26 cellular contexts compared by ENCODE assay signal in the genomic region with DNA sequence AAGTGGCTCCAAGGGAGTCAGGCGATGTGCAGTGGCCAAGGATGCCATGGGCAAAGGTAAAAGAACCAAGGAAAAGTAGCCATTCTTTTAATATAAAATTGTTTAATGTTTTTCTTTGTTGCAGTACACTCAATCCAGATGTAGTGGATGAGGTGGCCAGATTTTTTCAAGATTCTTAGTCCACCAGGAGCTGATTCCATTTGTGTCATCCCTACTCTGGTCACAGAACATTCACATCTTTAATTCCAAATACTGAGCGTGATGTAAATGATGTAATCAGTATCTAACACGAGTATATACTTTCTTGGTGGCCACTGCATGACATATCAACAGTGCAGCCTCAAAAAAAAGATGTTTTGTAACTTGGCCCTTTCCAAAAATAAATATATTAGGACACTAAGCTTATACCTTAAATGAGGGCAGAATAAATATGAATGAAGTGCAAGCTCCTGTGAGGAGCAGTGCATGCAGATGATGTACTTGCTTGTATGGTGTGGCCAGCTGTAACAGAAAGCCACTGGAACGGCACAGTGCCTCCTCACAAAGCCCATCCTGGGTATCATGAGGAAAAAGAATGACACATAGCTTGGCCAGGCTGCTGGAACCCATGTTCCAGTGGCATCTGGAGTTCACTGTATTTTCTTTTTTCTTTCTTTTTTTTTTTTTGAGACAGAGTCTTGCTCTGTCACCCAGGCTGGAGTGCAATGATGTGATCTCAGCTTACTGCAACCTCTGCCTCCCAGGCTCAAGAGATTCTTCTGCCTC. TPM values are rescaled to one million over a fixed set of nuclear protein-coding genes. Genes with fewer than 3 reads are reported as not detected.
A peak's percentile ranks its signal among the peaks of the same experiment; 100 is the strongest.
DNase-seq lines count a peak whose midpoint lies in the region; ATAC-seq and TF ChIP-seq lines count a peak whose summit lies in the region.
"Had no signal": no experiment of that assay in that cellular context is flagged by ENCODE, and none has a peak within 500 bp of the region (broad histone marks: within the 10 kb centered on the region; RNA-seq: fewer than 3 reads in every experiment).

No MANE protein-coding gene starts in this region.

- H3K27me3 ChIP-seq in OCI-LY3 (ENCODE audit: low read depth, low read length) (no peaks in the 10 kb centered on the region), esophagus muscularis mucosa (no peaks in the 10 kb centered on the region), skeletal muscle tissue (ENCODE audit: control insufficient read depth in 3 of 3, insufficient read depth in 3 of 3, low read length in 3 of 3) (no peaks in the 10 kb centered on the region), lower lobe of right lung (ENCODE audit: low read depth) (no peaks in the 10 kb centered on the region)
- H3K27me3 ChIP-seq: adrenal gland, thyroid gland had no signal

- intact Hi-C loops in esophagus muscularis mucosa (cut with DNase I), result no loop called here
- intact Hi-C loops in lower lobe of right lung (cut with DNase I), result no loop called here

- no peak overlapping the region for H2AFZ ChIP-seq in OCI-LY3 (ENCODE audit: low read depth, low read length)

- H3K4me1 ChIP-seq in OCI-LY3 (ENCODE audit: low read length), result peaks cover 43% of the 10 kb centered on the region
- H3K4me1 ChIP-seq in esophagus muscularis mucosa, result peaks cover 19 to 32% (median 24%) of the 10 kb centered on the region in 4 donors
- H3K4me1 ChIP-seq in skeletal muscle tissue (ENCODE audit: control insufficient read depth in 3 of 3, insufficient read depth in 3 of 3, low read length in 3 of 3), result peaks cover 25 to 40% (median 36%) of the 10 kb centered on the region in 3 donors
- no peaks in the 10 kb centered on the region for H3K4me1 ChIP-seq in lower lobe of right lung
- H3K4me1 ChIP-seq: prostate gland had no signal

- H3K27ac ChIP-seq in OCI-LY3 (ENCODE audit: low read length) (no peak overlapping the region), esophagus muscularis mucosa (replicated peaks in 1 of 4) (peak overlapping the region; percentile 30 to 60 (median 43)), skeletal muscle tissue (ENCODE audit: low read depth, low read length) (peak overlapping the region; percentile 17), lower lobe of right lung (no peak overlapping the region)
- H3K27ac ChIP-seq: prostate gland, thyroid gland had no signal

- no peaks in the 10 kb centered on the region for H3K79me2 ChIP-seq in OCI-LY3 (ENCODE audit: low read length)

- DNase-seq in AG08395 (ENCODE audit: low spot score), result peak; percentile 28
- no peak for DNase-seq in esophagus muscularis mucosa (ENCODE audit: extremely low spot score)
- no peak for DNase-seq in NCI-H82 (lab: John Stamatoyannopoulos, UW)
- DNase-seq in effector CD4-positive, alpha-beta T cell, result no peak
- no peak for DNase-seq in lower lobe of right lung
- DNase-seq: activated CD8-positive, alpha-beta memory T cell treated with anti-CD3 and anti-CD28 coated beads, Interleukin-2, amount 10 ng/mL, durations not matched to agents 7 days and 5 days; activated naive CD4-positive, alpha-beta T cell treated with Interleukin-2 at 50 U/mL for 16 hours; activated T-cell treated with anti-CD3 and anti-CD28 coated beads, Interleukin-2, amount 50 U/mL, for 48 hours; DMS 273 treated with DMSO at 0.1 percent for 48 hours; EL; H9; Kasumi-1; naive thymus-derived CD8-positive, alpha-beta T cell; NCI-H1417; NCI-H2081; NCI-H524 treated with DMSO at 0.1 percent for 48 hours; stimulated activated naive CD4-positive, alpha-beta T cell; T-helper 1 cell; thyroid gland had no signal

- H4K20me1 ChIP-seq in OCI-LY3 (ENCODE audit: insufficient read depth, low read length), result no peaks in the 10 kb centered on the region

- H3K36me3 ChIP-seq in OCI-LY3 (replicated peaks; ENCODE audit: low read depth, low read length), result no peaks in the 10 kb centered on the region
- H3K36me3 ChIP-seq in esophagus muscularis mucosa, result peaks cover 0 to 23% (median 3%) of the 10 kb centered on the region in 4 donors
- peaks cover 0 to 3% (median 0%) of the 10 kb centered on the region in 3 donors for H3K36me3 ChIP-seq in skeletal muscle tissue (ENCODE audit: control insufficient read depth in 3 of 3, insufficient read depth in 3 of 3, low read length in 3 of 3)
- H3K36me3 ChIP-seq in lower lobe of right lung, result peaks cover 13% of the 10 kb centered on the region
- H3K36me3 ChIP-seq: adrenal gland, prostate gland, thyroid gland had no signal

- ATAC-seq in HG03571 (IDR thresholded peaks at IDR 0.05; ENCODE audit: unreplicated experiment) (no peak), lower lobe of right lung (no peak)
- ATAC-seq: activated CD8-positive, alpha-beta memory T cell treated with anti-CD3 and anti-CD28 coated beads, Interleukin-2, amount 10 ng/mL, durations not matched to agents 7 days and 5 days; naive thymus-derived CD8-positive, alpha-beta T cell had no signal

- H3K4me2 ChIP-seq in OCI-LY3 (ENCODE audit: low read length), result peak overlapping the region; percentile 58

- TF ChIP-seq POLR2A in esophagus muscularis mucosa (IDR thresholded peaks at IDR 0.05; ENCODE audit: low read depth), result no peak

- H3K9me3 ChIP-seq in OCI-LY3 (ENCODE audit: insufficient read depth, low read length) (no peaks in the 10 kb centered on the region), esophagus muscularis mucosa (no peaks in the 10 kb centered on the region), skeletal muscle tissue (ENCODE audit: control insufficient read depth in 3 of 3, low read length in 3 of 3) (no peaks in the 10 kb centered on the region), lower lobe of right lung (no peaks in the 10 kb centered on the region)
- H3K9me3 ChIP-seq: adrenal gland, prostate gland, thyroid gland had no signal

- H3K9ac ChIP-seq in OCI-LY3 (ENCODE audit: low read length) (no peak overlapping the region), skeletal muscle tissue (ENCODE audit: low read depth in 1 of 3, low read length in 3 of 3) (no peak overlapping the region)

- TF ChIP-seq EP300 in esophagus muscularis mucosa (IDR thresholded peaks at IDR 0.05), result no peak

- 78% methylated on average over 4 of the region's 4 CpGs for WGBS in esophagus muscularis mucosa

- H3K4me3 ChIP-seq in OCI-LY3 (ENCODE audit: low read length), result no peak overlapping the region
- no peak overlapping the region for H3K4me3 ChIP-seq in esophagus muscularis mucosa
- no peak overlapping the region for H3K4me3 ChIP-seq in skeletal muscle tissue (ENCODE audit: low read length in 3 of 3)
- H3K4me3 ChIP-seq in lower lobe of right lung, result no peak overlapping the region
- H3K4me3 ChIP-seq: adrenal gland, prostate gland, thyroid gland had no signal

- no peak for TF ChIP-seq CTCF in OCI-LY3 (IDR thresholded peaks at IDR 0.05; ENCODE audit: low read depth, low read length)
- TF ChIP-seq CTCF in esophagus muscularis mucosa (IDR thresholded peaks at IDR 0.05), result no peak
- TF ChIP-seq CTCF in lower lobe of right lung (IDR thresholded peaks at IDR 0.05), result no peak

RNA-seq across cellular contexts. Expression of a gene that starts 6.4 kb away (rescaled TPM):
- total RNA-seq in esophagus muscularis mucosa, result 1 to 10 TPM; 2.9 to 6.5 (median 4.8) TPM
- 12.0 TPM for total RNA-seq in skeletal muscle tissue
- 3.5 TPM for total RNA-seq in lower lobe of right lung

RNA-seq across cellular contexts. Expression of a gene that starts 15.4 kb away (rescaled TPM):
- total RNA-seq in esophagus muscularis mucosa, result 10 to 100 TPM in 2 of 4 donors, 1 to 10 TPM in 2; 2.5 to 11.0 (median 7.8) TPM
- 23.5 TPM for total RNA-seq in skeletal muscle tissue
- 0.86 TPM for total RNA-seq in lower lobe of right lung

RNA-seq across cellular contexts. Expression of a gene that starts 20.6 kb away (rescaled TPM):
- total RNA-seq in esophagus muscularis mucosa (under 1 TPM in 2 of 4 donors, not detected in 2; 0.78 to 0.99 TPM), skeletal muscle tissue (0.52 TPM), lower lobe of right lung (7.8 TPM)
- total RNA-seq: A673 had no signal

RNA-seq across cellular contexts. Expression of a gene that starts 27.2 kb away (rescaled TPM):
- total RNA-seq in esophagus muscularis mucosa (not detected), skeletal muscle tissue (not detected), lower lobe of right lung (1.4 TPM)
- total RNA-seq: A673, H9, mesothelial cell of epicardium, thyroid gland had no signal

RNA-seq across cellular contexts. Expression of a gene that starts 29.0 kb away (rescaled TPM):
- total RNA-seq in esophagus muscularis mucosa, result 10 to 100 TPM in 3 of 4 donors, 1 to 10 TPM in 1; 8.3 to 15.4 (median 13.4) TPM
- 16.2 TPM for total RNA-seq in skeletal muscle tissue
- 10.0 TPM for total RNA-seq in lower lobe of right lung

Comparison
In these comparisons a context has a peak if more than half of its experiments do, and no peak if none do; other contexts are left out.
1. H3K27ac ChIP-seq: peak in esophagus muscularis mucosa (4 of 4) and skeletal muscle tissue (single experiment); none in OCI-LY3 (single experiment) and lower lobe of right lung (single experiment).